Comparison of ENCODE assay signal across 8 cellular contexts in genomic region chr18:830315-830901, GRCh38. TPM values are rescaled to one million over a fixed set of nuclear protein-coding genes. Genes with fewer than 3 reads are reported as not detected.
DNase-seq lines count a peak whose midpoint lies in the region; ATAC-seq, FAIRE-seq and TF ChIP-seq lines count a peak whose summit lies in the region.

No MANE protein-coding gene starts in this region.

- H3K27me3 Mint-ChIP-seq in astrocyte (ENCODE audit: low read depth, unreplicated experiment) (no peaks in the 10 kb centered on the region), memory B cell (peaks cover 7% of the 10 kb centered on the region)

- CTCF ChIA-PET in HCT116 (lab: Charles Lee), result interaction anchor here (0.7 to 4.8 kb wide), 22 partner anchors 9 to 212 kb away, joined by 3 to 112 read pairs (median 4); partner anchors contain the start of genes ENOSF1 and YES1

- H3K27ac ChIP-seq in HCT116 (ENCODE audit: low read depth, low read length) (no peak overlapping the region), astrocyte (ENCODE audit: low read depth, low read length) (peak overlapping the region; percentile 47)

- H3K36me3 ChIP-seq in HCT116 (ENCODE audit: control insufficient read depth in 1 of 2, insufficient read depth in 2 of 2, low read length in 2 of 2) (no peaks in the 10 kb centered on the region), astrocyte (ENCODE audit: insufficient read depth, low read length) (no peaks in the 10 kb centered on the region)

- H3K27me3 ChIP-seq in HCT116 (ENCODE audit: insufficient read depth, low read length), result no peaks in the 10 kb centered on the region
- H3K27me3 ChIP-seq in astrocyte (ENCODE audit: insufficient read depth, low read length), result no peaks in the 10 kb centered on the region

- H3K9me2 ChIP-seq in HCT116 (ENCODE audit: insufficient read depth), result no peaks in the 10 kb centered on the region

- no peaks in the 10 kb centered on the region for H3K9me3 Mint-ChIP-seq in astrocyte (ENCODE audit: unreplicated experiment)
- H3K9me3 Mint-ChIP-seq in memory B cell, result no peaks in the 10 kb centered on the region

- H2AFZ ChIP-seq in HCT116 (ENCODE audit: low read depth, low read length, poor library complexity, severe bottlenecking) (peak overlapping the region; percentile 88), astrocyte (ENCODE audit: low read depth, low read length) (peak overlapping the region; percentile 70)

- POLR2A ChIA-PET in HCT116 (lab: Charles Lee), result interaction anchor here (0.8 kb wide), 3 partner anchors 9 to 17 kb away, joined by 3 read pairs; no protein-coding TSS in a partner anchor

- FAIRE-seq in astrocyte (lab: Jason Lieb, UNC), result no peak

- intact Hi-C loops in HCT116 (cut with micrococcal nuclease), result loop anchor here (10.0 kb wide), 1 partner anchor 546 kb away; no protein-coding TSS in a partner anchor

- no peak for TF ChIP-seq RAD21 in HCT116 (IDR thresholded peaks at IDR 0.05; ENCODE audit: low read depth)

- no peaks in the 10 kb centered on the region for H3K79me2 ChIP-seq in HCT116 (ENCODE audit: insufficient read depth, low read length)
- H3K79me2 ChIP-seq in astrocyte (ENCODE audit: insufficient read depth, low read length), result no peaks in the 10 kb centered on the region

- H3K4me3 ChIP-seq in HCT116 (replicated peaks in 1 of 2; ENCODE audit: low read depth in 1 of 2, low read length in 2 of 2) (no peak overlapping the region), astrocyte (ENCODE audit: insufficient read depth, low read depth, low read length) (no peak overlapping the region)

- H3K4me2 ChIP-seq in HCT116 (ENCODE audit: low read length) (peak overlapping the region; percentile 69; the same call in 1 of the 2 replicates), astrocyte (ENCODE audit: low read length) (peak overlapping the region; percentile 76)

- H4K20me1 ChIP-seq in HCT116 (ENCODE audit: insufficient read depth) (no peaks in the 10 kb centered on the region), astrocyte (ENCODE audit: insufficient read depth, low read length) (no peaks in the 10 kb centered on the region)

- H3K4me1 ChIP-seq in HCT116 (ENCODE audit: control insufficient read depth in 1 of 2, insufficient read depth in 2 of 2, low read length in 2 of 2) (peaks cover 17 to 18% of the 10 kb centered on the region in 2 experiments; a peak in 3 of 4 replicates), astrocyte (ENCODE audit: insufficient read depth, low read length) (peaks cover 9% of the 10 kb centered on the region)

- RAD21 ChIA-PET in HCT116 (lab: Charles Lee; ENCODE audit: low non-redundant PET in 1 of 2, low total read pairs in 2 of 2, uncharacterized antibody in 2 of 2, unreplicated experiment in 2 of 2), result interaction anchor here (1.0 to 3.5 kb wide), 5 partner anchors 9 to 207 kb away, joined by 3 to 15 read pairs (median 4); no protein-coding TSS in a partner anchor

- TF ChIP-seq POLR2A in HCT116 (IDR thresholded peaks at IDR 0.05; ENCODE audit: borderline replicate concordance, extremely low read depth, insufficient read depth, insufficient read length), result no peak

- H3K9me3 ChIP-seq in HCT116 (ENCODE audit: control insufficient read depth in 1 of 2, insufficient read depth in 1 of 2, low read depth in 1 of 2, low read length in 2 of 2) (no peaks in the 10 kb centered on the region), astrocyte (ENCODE audit: insufficient read depth, low read depth, low read length) (no peaks in the 10 kb centered on the region)

- peak overlapping the region; percentile 55 for H3K4me3 Mint-ChIP-seq in astrocyte (ENCODE audit: unreplicated experiment)
- H3K4me3 Mint-ChIP-seq in memory B cell, result no peak overlapping the region

- ATAC-seq in HCT116, result no peak
- ATAC-seq in memory B cell (ENCODE audit: low read depth), result peak; percentile 24

- no peak for TF ChIP-seq CTCF in HCT116 (IDR thresholded peaks at IDR 0.05 in 2 of 3, conservative IDR thresholded peaks at IDR 0.05 in 1 of 3; ENCODE audit: borderline replicate concordance in 1 of 3, insufficient read depth in 1 of 3, low read depth in 2 of 3, low read length in 2 of 3)
- no peak for TF ChIP-seq CTCF in astrocyte (IDR thresholded peaks at IDR 0.05; ENCODE audit: insufficient read depth, low read depth, low read length)

- H3K27ac Mint-ChIP-seq in astrocyte (ENCODE audit: unreplicated experiment) (peak overlapping the region; percentile 64), memory B cell (no peak overlapping the region)

- peak; percentile 29 to 45 for DNase-seq in activated CD4-positive, alpha-beta T cell treated with anti-CD3 and anti-CD28 coated beads for 4 hours
- DNase-seq in activated CD4-positive, alpha-beta T cell treated with anti-CD3 and anti-CD28 coated beads, Interleukin-2, amount 50 U/mL, for 48 hours, result no peak
- DNase-seq in HCT116 (ENCODE audit: low read depth, low spot score) (no peak), NAMALWA (ENCODE audit: low spot score) (peak; percentile 49), astrocyte (ENCODE audit: low read depth) (peak; percentile 77), memory B cell (ENCODE audit: low spot score in 2 of 2) (no peak), HPDE6-E6E7 (ENCODE audit: extremely low spot score) (no peak), germinal center (ENCODE audit: low spot score) (no peak)

- no peaks in the 10 kb centered on the region for H3K36me3 Mint-ChIP-seq in astrocyte (ENCODE audit: low read depth, unreplicated experiment)
- H3K36me3 Mint-ChIP-seq in memory B cell, result no peaks in the 10 kb centered on the region

- H3K9ac ChIP-seq in HCT116 (ENCODE audit: low read length), result no peak overlapping the region
- H3K9ac ChIP-seq in astrocyte (ENCODE audit: low read length), result peak overlapping the region; percentile 41

- BruUV-seq in HCT116 (replicated peaks; lab: Mats Ljungman, UMichigan), result no TSS peak

- H3K4me1 Mint-ChIP-seq in astrocyte (ENCODE audit: low read depth, unreplicated experiment) (peaks cover 9% of the 10 kb centered on the region), memory B cell (peaks cover 5% of the 10 kb centered on the region)

TF ChIP-seq in HCT116, 20 proteins besides CTCF, POLR2A, EP300 and RAD21:
- no peak for TF ChIP-seq EZH2phosphoT487 (IDR thresholded peaks at IDR 0.05; ENCODE audit: borderline replicate concordance)
- TF ChIP-seq SP1 (IDR thresholded peaks at IDR 0.05; ENCODE audit: low read depth), result no peak
- TF ChIP-seq CBX3 (IDR thresholded peaks at IDR 0.05; ENCODE audit: low read depth), result no peak
- TF ChIP-seq CEBPB (IDR thresholded peaks at IDR 0.05; ENCODE audit: low read depth), result no peak
- no peak for TF ChIP-seq ZNF274 (IDR thresholded peaks at IDR 0.05; ENCODE audit: low read depth, low read length)
- TF ChIP-seq FOSL1 (IDR thresholded peaks at IDR 0.05; ENCODE audit: low read depth), result no peak

RNA-seq across cellular contexts. Expression of gene YES1, which starts 18.4 kb away (rescaled TPM):
- total RNA-seq in HCT116 (2021; ENCODE audit: unreplicated experiment) (84.5 TPM), astrocyte (63.0 and 68.2 TPM in 2 replicates)
- 22.0 and 26.0 TPM in 2 replicates for polyA plus RNA-seq in HCT116 (2012)

Comparison
In these comparisons a context has a peak if more than half of its experiments do, and no peak if none do; other contexts are left out.
1. DNase-seq: peak in activated CD4-positive, alpha-beta T cell treated with anti-CD3 and anti-CD28 coated beads for 4 hours (2 of 2), NAMALWA (single experiment) and astrocyte (single experiment); none in activated CD4-positive, alpha-beta T cell treated with anti-CD3 and anti-CD28 coated beads, Interleukin-2, amount 50 U/mL, for 48 hours (0 of 2), HCT116 (single experiment), memory B cell (0 of 2), HPDE6-E6E7 (single experiment) and germinal center (single experiment).